In the genomic region with DNA sequence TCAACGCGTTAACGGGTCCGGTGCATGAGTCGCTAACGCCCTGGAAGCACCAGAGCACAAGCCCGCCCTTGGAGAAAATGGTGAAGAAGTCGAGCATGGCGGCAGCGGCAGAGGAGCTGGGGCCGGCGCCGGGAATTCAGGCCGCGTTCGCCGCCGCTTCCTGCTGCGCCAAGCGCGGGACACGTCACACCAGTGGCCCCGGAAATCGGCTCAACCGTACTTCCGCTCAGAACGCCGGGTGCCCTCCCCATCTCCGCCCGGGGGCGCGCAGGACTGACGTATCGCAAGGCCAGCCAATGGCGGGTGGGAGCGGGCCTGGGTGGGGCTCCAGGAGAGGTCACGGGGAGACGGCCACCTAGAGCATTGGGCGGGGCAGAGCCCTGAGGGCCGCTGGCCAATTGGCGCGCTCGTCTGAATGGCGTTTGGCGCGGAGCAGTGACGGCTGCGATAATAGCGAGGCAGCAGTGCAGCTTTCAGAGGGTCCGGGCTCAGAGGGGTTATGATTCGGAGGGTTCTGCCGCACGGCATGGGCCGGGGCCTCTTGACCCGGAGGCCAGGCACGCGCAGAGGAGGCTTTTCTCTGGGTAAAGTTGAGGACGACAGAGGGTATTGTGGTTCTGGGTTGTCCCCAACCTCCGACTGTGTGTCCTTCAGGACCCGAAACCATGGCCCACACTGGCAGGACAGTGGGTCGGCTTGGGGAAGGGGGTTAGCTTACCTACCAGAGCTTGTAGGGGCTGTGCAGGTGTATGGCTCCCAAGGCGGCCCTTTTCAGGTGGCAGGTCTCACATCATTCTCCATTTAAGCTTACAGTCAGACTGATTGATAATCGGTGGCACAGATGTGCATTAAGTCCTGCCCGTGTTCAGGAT, we compare ENCODE assay signal across 8 cellular contexts. TPM values are rescaled to one million over a fixed set of nuclear protein-coding genes. Genes with fewer than 3 reads are reported as not detected.
DNase-seq lines count a peak whose midpoint lies in the region; ATAC-seq, FAIRE-seq and TF ChIP-seq lines count a peak whose summit lies in the region.

A gene (plus strand): TSS at position 447 of the 872 bp plus-strand sequence. CDS start 53 bp downstream, at position 500.
A gene with protein sequence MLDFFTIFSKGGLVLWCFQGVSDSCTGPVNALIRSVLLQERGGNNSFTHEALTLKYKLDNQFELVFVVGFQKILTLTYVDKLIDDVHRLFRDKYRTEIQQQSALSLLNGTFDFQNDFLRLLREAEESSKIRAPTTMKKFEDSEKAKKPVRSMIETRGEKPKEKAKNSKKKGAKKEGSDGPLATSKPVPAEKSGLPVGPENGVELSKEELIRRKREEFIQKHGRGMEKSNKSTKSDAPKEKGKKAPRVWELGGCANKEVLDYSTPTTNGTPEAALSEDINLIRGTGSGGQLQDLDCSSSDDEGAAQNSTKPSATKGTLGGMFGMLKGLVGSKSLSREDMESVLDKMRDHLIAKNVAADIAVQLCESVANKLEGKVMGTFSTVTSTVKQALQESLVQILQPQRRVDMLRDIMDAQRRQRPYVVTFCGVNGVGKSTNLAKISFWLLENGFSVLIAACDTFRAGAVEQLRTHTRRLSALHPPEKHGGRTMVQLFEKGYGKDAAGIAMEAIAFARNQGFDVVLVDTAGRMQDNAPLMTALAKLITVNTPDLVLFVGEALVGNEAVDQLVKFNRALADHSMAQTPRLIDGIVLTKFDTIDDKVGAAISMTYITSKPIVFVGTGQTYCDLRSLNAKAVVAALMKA (minus strand): TSS at position 188 of the 872 bp plus-strand sequence. CDS start 91 bp downstream, at position 97.

- WGBS in small intestine, 3 donors = 0% methylated on average over 40 to 64 of the region's 64 CpGs

- H3K36me3 ChIP-seq in bronchial epithelial cell (ENCODE audit: control insufficient read depth, insufficient read depth, low read length) (peaks cover 31% of the 10 kb centered on the region), iPS-20b (ENCODE audit: insufficient read depth, low read depth, low read length) (peaks cover 59% of the 10 kb centered on the region), small intestine (ENCODE audit: control insufficient read depth in 2 of 2, insufficient read depth in 2 of 2, low read length in 2 of 2) (peaks cover 10 to 20% of the 10 kb centered on the region in 2 donors)

- POLR2A ChIA-PET in AG04449 (lab: Yijun Ruan, JAX) = interaction anchor here (1.3 kb wide), 1 partner anchor 13 kb away, joined by 5 read pairs; no protein-coding TSS in a partner anchor

- H3K9me3 ChIP-seq in iPS-20b (ENCODE audit: insufficient read depth, low read depth, low read length) = no peaks in the 10 kb centered on the region
- H3K9me3 ChIP-seq in small intestine (ENCODE audit: control insufficient read depth, low read depth) = no peaks in the 10 kb centered on the region

- no peak for FAIRE-seq in bronchial epithelial cell (lab: Jason Lieb, UNC)
- FAIRE-seq in small intestine (lab: Jason Lieb, UNC) = no peak

- CTCF ChIA-PET in AG04449 (lab: Yijun Ruan, JAX) = interaction anchor here (0.9 to 1.0 kb wide), 2 partner anchors 12 to 13 kb away, joined by 3 read pairs; no protein-coding TSS in a partner anchor

- TF ChIP-seq CTCF in AG04449 (IDR thresholded peaks at IDR 0.05; ENCODE audit: insufficient read depth, low read length, missing control alignments) (no peak), WI38 (IDR thresholded peaks at IDR 0.05; ENCODE audit: low read depth, low read length) (no peak), bronchial epithelial cell (IDR thresholded peaks at IDR 0.05; ENCODE audit: insufficient read depth, low read length, severe bottlenecking) (no peak)

- peak within 1 kb of the TSS; percentile 98 for H3K4me3 ChIP-seq in AG04449 (ENCODE audit: low read depth, low read length)
- H3K4me3 ChIP-seq in WI38 (ENCODE audit: low read depth, low read length) = peak within 1 kb of the TSS; percentile 99
- peak within 1 kb of the TSS; percentile 93 for H3K4me3 ChIP-seq in bronchial epithelial cell (ENCODE audit: low read depth, low read length)
- peak within 1 kb of the TSS; percentile 98 for H3K4me3 ChIP-seq in iPS-20b (ENCODE audit: low read length)
- peak within 1 kb of the TSS; percentile 69 to 87 for H3K4me3 ChIP-seq in small intestine (ENCODE audit: low read depth in 1 of 2, low read length in 2 of 2)

- ATAC-seq in GM18907 (IDR thresholded peaks at IDR 0.05; ENCODE audit: unreplicated experiment) = peak; percentile 98
- peak; percentile 98 for ATAC-seq in HG03159 (IDR thresholded peaks at IDR 0.05; ENCODE audit: unreplicated experiment)

- no peaks in the 10 kb centered on the region for H3K27me3 ChIP-seq in bronchial epithelial cell (ENCODE audit: control insufficient read depth, insufficient read depth, low read length)
- H3K27me3 ChIP-seq in iPS-20b (ENCODE audit: insufficient read depth, low read length) = no peaks in the 10 kb centered on the region
- H3K27me3 ChIP-seq in small intestine (ENCODE audit: control insufficient read depth in 2 of 2, insufficient read depth in 2 of 2, low read length in 2 of 2) = no peaks in the 10 kb centered on the region

- H3K9ac ChIP-seq in iPS-20b (ENCODE audit: low read depth, low read length) = peak within 1 kb of the TSS; percentile 98

- DNase-seq in AG04449 (ENCODE audit: low read depth, low spot score) (peak; percentile 89), NCI-H2227 treated with DMSO at 0.1 percent for 48 hours (lab: John Stamatoyannopoulos, UW) (peak; percentile 93), bronchial epithelial cell (ENCODE audit: low read depth) (peak; percentile 95), small intestine (peak; percentile 99)

- peak within 1 kb of the TSS; percentile 73 for H3K27ac ChIP-seq in iPS-20b (ENCODE audit: low read length)
- H3K27ac ChIP-seq in small intestine (ENCODE audit: low read depth in 1 of 2, low read length in 1 of 2) = peak within 1 kb of the TSS; percentile 77 to 98

- H3K4me1 ChIP-seq in iPS-20b (ENCODE audit: insufficient read depth, low read length) = no peaks in the 10 kb centered on the region
- H3K4me1 ChIP-seq in small intestine (ENCODE audit: control insufficient read depth in 2 of 2, insufficient read depth in 1 of 2, low read depth in 1 of 2, low read length in 1 of 2) = no peaks in the 10 kb centered on the region

RNA-seq across cellular contexts. Expression of the first gene that starts in this region (rescaled TPM):
- 16.0 and 16.8 TPM in 2 replicates for total RNA-seq in bronchial epithelial cell
- 10 to 100 TPM; 13.8 to 34.2 (median 21.0) TPM for polyA plus RNA-seq in small intestine

RNA-seq across cellular contexts. Expression of the second gene that starts in this region (rescaled TPM):
- total RNA-seq in bronchial epithelial cell = 61.3 and 71.3 TPM in 2 replicates
- 10 to 100 TPM; 20.0 to 48.8 (median 22.8) TPM for polyA plus RNA-seq in small intestine

Comparison
In these comparisons a context has a peak if more than half of its experiments do, and no peak if none do; other contexts are left out.
1. Peak in every context shown above with its lines: DNase-seq, ATAC-seq, H3K4me3 ChIP-seq and H3K27ac ChIP-seq.